Comparison of ENCODE assay signal across 22 cellular contexts in genomic region chr3:160567774-160568173, GRCh38.
"Had no signal": no experiment of that assay in that cellular context is flagged by ENCODE, and none has a peak within 500 bp of the region (broad histone marks: within the 10 kb centered on the region; RNA-seq: fewer than 3 reads in every experiment).

No MANE protein-coding gene starts in this region.

- H3K9me3 ChIP-seq: Peyer's patch had no signal

- DNase-seq: activated CD4-positive, alpha-beta T cell treated with anti-CD3 and anti-CD28 coated beads for 4 hours; activated CD8-positive, alpha-beta memory T cell treated with anti-CD3 and anti-CD28 coated beads, Interleukin-2, amount 50 U/mL, for 4 hours; activated CD8-positive, alpha-beta T cell treated with anti-CD3 and anti-CD28 coated beads for 36 hours; activated effector memory CD4-positive, alpha-beta T cell treated with anti-CD3 and anti-CD28 coated beads, Interleukin-2, amount 50 U/mL, for 16 hours; activated naive CD4-positive, alpha-beta T cell treated with Interleukin-2 at 50 U/mL for 16 hours; activated naive CD8-positive, alpha-beta T cell treated with anti-CD3 and anti-CD28 coated beads, Interleukin-2, amount 50 U/mL, for 24 hours; amygdala; Karpas-422; NCI-H1105 treated with DMSO at 0.1 percent for 48 hours; NCI-H1436 treated with DMSO at 0.1 percent for 48 hours; NCI-H187; NCI-H2081; NCI-H510A treated with DMSO at 0.1 percent for 48 hours; NCI-H69; NK-92 treated with Interleukin-12 subunit alpha and Interleukin-12 subunit beta, amount 100 ng/mL, for 24 hours; OCI-M1; Peyer's patch had no signal

- FAIRE-seq: astrocyte had no signal

- H3K36me3 ChIP-seq: cardiac muscle cell, Peyer's patch had no signal

- H3K4me3 Mint-ChIP-seq: activated CD8-positive, alpha-beta T cell treated with anti-CD3 and anti-CD28 coated beads for 36 hours; activated naive CD8-positive, alpha-beta T cell treated with anti-CD3 and anti-CD28 coated beads, Interleukin-2, amount 50 U/mL, for 24 hours had no signal

- H3K27ac ChIP-seq: cardiac muscle cell, Peyer's patch, SK-N-MC had no signal

- ATAC-seq: activated CD4-positive, CD25-positive, alpha-beta regulatory T cell treated with anti-CD3 and anti-CD28 coated beads, Interleukin-2, amount 50 U/mL, for 24 hours; activated CD8-positive, alpha-beta T cell treated with anti-CD3 and anti-CD28 coated beads for 36 hours; activated naive CD4-positive, alpha-beta T cell treated with anti-CD3 and anti-CD28 coated beads, Interleukin-2, amount 50 U/mL, for 72 hours; activated naive CD8-positive, alpha-beta T cell treated with anti-CD3 and anti-CD28 coated beads, Interleukin-2, amount 50 U/mL, for 24 hours had no signal

- H3K27me3 ChIP-seq: cardiac muscle cell, Peyer's patch had no signal

- H3K4me3 ChIP-seq: cardiac muscle cell, Peyer's patch had no signal

- H3K27ac Mint-ChIP-seq: activated CD8-positive, alpha-beta T cell treated with anti-CD3 and anti-CD28 coated beads for 36 hours; activated naive CD4-positive, alpha-beta T cell treated with anti-CD3 and anti-CD28 coated beads, Interleukin-2, amount 50 U/mL, for 72 hours; activated naive CD8-positive, alpha-beta T cell treated with anti-CD3 and anti-CD28 coated beads, Interleukin-2, amount 50 U/mL, for 24 hours had no signal

- H3K27me3 Mint-ChIP-seq: activated CD8-positive, alpha-beta T cell treated with anti-CD3 and anti-CD28 coated beads for 36 hours; activated naive CD8-positive, alpha-beta T cell treated with anti-CD3 and anti-CD28 coated beads, Interleukin-2, amount 50 U/mL, for 24 hours had no signal
